In the genomic region with DNA sequence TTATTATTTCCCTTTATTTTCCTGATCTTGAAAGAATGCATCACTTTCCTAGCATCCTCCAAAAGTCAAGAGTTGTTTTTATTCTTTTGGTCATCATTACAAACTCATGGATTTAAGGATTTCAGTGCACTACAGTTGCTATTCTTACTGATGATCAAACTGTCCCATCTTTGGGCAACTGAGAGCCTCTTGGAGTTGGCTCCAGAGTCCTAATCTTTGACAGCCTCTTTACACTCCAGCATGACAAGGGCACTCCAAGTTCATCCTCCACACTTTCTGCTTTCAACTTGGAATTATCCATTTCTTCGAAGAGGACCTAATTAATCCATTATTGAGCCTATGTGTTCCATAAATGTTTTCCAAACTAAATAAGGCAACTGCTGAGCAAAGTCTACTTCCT, we compare ENCODE assay signal across 21 cellular contexts. TPM values are rescaled to one million over a fixed set of nuclear protein-coding genes. Genes with fewer than 3 reads are reported as not detected.
DNase-seq lines count a peak whose midpoint lies in the region; ATAC-seq and TF ChIP-seq lines count a peak whose summit lies in the region.
"Had no signal": no experiment of that assay in that cellular context is flagged by ENCODE, and none has a peak within 500 bp of the region (broad histone marks: within the 10 kb centered on the region; RNA-seq: fewer than 3 reads in every experiment).

No MANE protein-coding gene starts in this region.

- TF ChIP-seq CTCF in Loucy (conservative IDR thresholded peaks at IDR 0.05; ENCODE audit: low read length), result no peak
- TF ChIP-seq CTCF in ascending aorta (IDR thresholded peaks at IDR 0.05), result no peak
- TF ChIP-seq CTCF in lower lobe of right lung (IDR thresholded peaks at IDR 0.05), result no peak

- DNase-seq in ascending aorta (ENCODE audit: low spot score in 2 of 2) (no peak), left ventricle myocardium superior (no peak), NCI-H1105 (lab: John Stamatoyannopoulos, UW) (no peak), lower lobe of right lung (no peak)
- DNase-seq: Caco-2; CD4-positive, alpha-beta T cell; DMS 273 treated with DMSO at 0.1 percent for 48 hours; DMS79 treated with DMSO at 0.1 percent for 48 hours; Karpas-422; NCI-H1417; NCI-H2029; NCI-H2227 treated with DMSO at 0.1 percent for 48 hours; NCI-H510A; PC-9 had no signal

- H3K27me3 ChIP-seq in Loucy (ENCODE audit: insufficient read depth, low read length, poor library complexity, severe bottlenecking) (no peaks in the 10 kb centered on the region), ascending aorta (no peaks in the 10 kb centered on the region), skeletal muscle satellite cell (ENCODE audit: control insufficient read depth, insufficient read depth, low read length) (no peaks in the 10 kb centered on the region), lower lobe of right lung (ENCODE audit: low read depth) (peaks cover 6% of the 10 kb centered on the region)

- H3K9ac ChIP-seq in Loucy (ENCODE audit: low read depth, low read length, poor library complexity, severe bottlenecking) (peak overlapping the region; percentile 0), skeletal muscle satellite cell (ENCODE audit: low read depth, low read length) (no peak overlapping the region)

- H3K27ac ChIP-seq in ascending aorta (peak overlapping the region; percentile 41 to 66), lower lobe of right lung (no peak overlapping the region)
- H3K27ac ChIP-seq: PC-9, RWPE1 had no signal

- intact Hi-C loops in ascending aorta (cut with DNase I), result no loop called here
- intact Hi-C loops in left ventricle myocardium superior (cut with micrococcal nuclease), result no loop called here
- intact Hi-C loops in lower lobe of right lung (cut with DNase I), result no loop called here

- no peaks in the 10 kb centered on the region; the same call in 1 of the 2 replicates for H3F3A ChIP-seq in Loucy (ENCODE audit: low read depth)

- peak; percentile 46 for ATAC-seq in left ventricle myocardium superior
- ATAC-seq in GM19023 (IDR thresholded peaks at IDR 0.05; ENCODE audit: unreplicated experiment), result no peak
- ATAC-seq in lower lobe of right lung, result no peak
- ATAC-seq: GM12878, GM23338 had no signal

- H3K36me3 ChIP-seq in Loucy (ENCODE audit: insufficient read depth, low read length) (no peaks in the 10 kb centered on the region), ascending aorta (no peaks in the 10 kb centered on the region), skeletal muscle satellite cell (ENCODE audit: insufficient read depth, low read length) (peaks cover 21% of the 10 kb centered on the region), lower lobe of right lung (no peaks in the 10 kb centered on the region)
- H3K36me3 ChIP-seq: HAP-1 had no signal

- no peaks in the 10 kb centered on the region for H3K9me2 ChIP-seq in Loucy (replicated peaks; ENCODE audit: low read depth, low read length)

- H3K4me2 ChIP-seq in Loucy (ENCODE audit: low read depth, low read length, poor library complexity, severe bottlenecking), result peak overlapping the region; percentile 22
- peak overlapping the region; percentile 74 for H3K4me2 ChIP-seq in skeletal muscle satellite cell (ENCODE audit: low read length)
- H3K4me2 ChIP-seq: PC-9 had no signal

- H3K79me2 ChIP-seq in Loucy (ENCODE audit: insufficient read depth, low read length), result peaks cover 11% of the 10 kb centered on the region

- H3K9me3 ChIP-seq in Loucy (ENCODE audit: insufficient read depth, low read depth, low read length), result no peaks in the 10 kb centered on the region
- no peaks in the 10 kb centered on the region for H3K9me3 ChIP-seq in ascending aorta
- H3K9me3 ChIP-seq in skeletal muscle satellite cell (replicated peaks; ENCODE audit: low read length), result no peaks in the 10 kb centered on the region
- H3K9me3 ChIP-seq in lower lobe of right lung, result no peaks in the 10 kb centered on the region
- H3K9me3 ChIP-seq: Caco-2, HAP-1 had no signal

- H3K4me1 ChIP-seq in Loucy (ENCODE audit: insufficient read depth, low read length, poor library complexity, severe bottlenecking) (peaks cover 47% of the 10 kb centered on the region), ascending aorta (peaks cover 2 to 27% of the 10 kb centered on the region in 2 donors), skeletal muscle satellite cell (ENCODE audit: control insufficient read depth, insufficient read depth, low read length) (peaks cover 23% of the 10 kb centered on the region), lower lobe of right lung (peaks cover 41% of the 10 kb centered on the region)

- peaks cover 3% of the 10 kb centered on the region for H4K20me1 ChIP-seq in Loucy (ENCODE audit: insufficient read depth, low read length, poor library complexity, severe bottlenecking)

- H3K4me3 ChIP-seq in Loucy (ENCODE audit: low read length, poor library complexity, severe bottlenecking), result no peak overlapping the region
- H3K4me3 ChIP-seq in ascending aorta, result no peak overlapping the region
- no peak overlapping the region for H3K4me3 ChIP-seq in skeletal muscle satellite cell (ENCODE audit: low read length)
- H3K4me3 ChIP-seq in lower lobe of right lung, result no peak overlapping the region
- H3K4me3 ChIP-seq: GM12878, GM23338, HAP-1, PC-9 had no signal

- no peak overlapping the region for H2AFZ ChIP-seq in Loucy (ENCODE audit: low read length)
- H2AFZ ChIP-seq: GM23338, PC-9 had no signal

RNA-seq across cellular contexts. Expression of gene UACA, which starts 5.7 kb away (rescaled TPM):
- total RNA-seq in ascending aorta (34.0 TPM), left ventricle myocardium superior (32.9 TPM), lower lobe of right lung (35.7 TPM)
- 41.3 and 52.2 TPM in 2 replicates for total RNA-seq in skeletal muscle satellite cell (2012; rRNA removed)
